In genomic region chr1:1205769-1206375, GRCh38 we compare ENCODE assay signal across 2 cellular contexts.
TF ChIP-seq lines count a peak whose summit lies in the region.

No MANE protein-coding gene starts in this region.

TF ChIP-seq in SK-N-SH, 30 proteins besides CTCF, POLR2A, EP300 and RAD21 (continued from another document):
- TF ChIP-seq CHD2 (IDR thresholded peaks at IDR 0.05; ENCODE audit: low read length, partially characterized antibody) (no peak), TEAD4 (IDR thresholded peaks at IDR 0.05; ENCODE audit: borderline replicate concordance, insufficient read depth) (no peak), RXRA (IDR thresholded peaks at IDR 0.05; ENCODE audit: borderline replicate concordance, low read depth) (no peak), FOXM1 (IDR thresholded peaks at IDR 0.05; ENCODE audit: low read depth) (no peak), NRF1 (IDR thresholded peaks at IDR 0.05; ENCODE audit: low read depth, low read length) (no peak)

TF ChIP-seq in SK-N-SH treated with all-trans-retinoic acid at 6 μM for 48 hours, 23 proteins besides CTCF, POLR2A, EP300 and RAD21 (continued from another document):
- no peak for TF ChIP-seq POU6F1 (CRISPR knock-in tag; IDR thresholded peaks at IDR 0.05; ENCODE audit: borderline replicate concordance, low read depth)
- no peak for TF ChIP-seq ISL1 (CRISPR knock-in tag; IDR thresholded peaks at IDR 0.05)
- no peak for TF ChIP-seq BACH2 (CRISPR knock-in tag; IDR thresholded peaks at IDR 0.05; ENCODE audit: borderline replicate concordance)
- TF ChIP-seq PATZ1 (CRISPR knock-in tag; IDR thresholded peaks at IDR 0.05; ENCODE audit: borderline replicate concordance), result no peak
